ENCODE assay signal across 9 cellular contexts in genomic region chr1:205335692-205336091, GRCh38. TPM values are rescaled to one million over a fixed set of nuclear protein-coding genes. Genes with fewer than 3 reads are reported as not detected.
DNase-seq lines count a peak whose midpoint lies in the region; ATAC-seq and TF ChIP-seq lines count a peak whose summit lies in the region.
"Had no signal": no experiment of that assay in that cellular context is flagged by ENCODE, and none has a peak within 500 bp of the region (broad histone marks: within the 10 kb centered on the region; RNA-seq: fewer than 3 reads in every experiment).

No MANE protein-coding gene starts in this region.

- peak; percentile 78 for DNase-seq in GM10248 (ENCODE audit: extremely low spot score)
- DNase-seq in NCI-H1092 (lab: John Stamatoyannopoulos, UW) = peak; percentile 92
- DNase-seq in activated naive CD4-positive, alpha-beta T cell (lab: John Stamatoyannopoulos, UW) = peak in 3 of 4 experiments; percentile 34 to 72 (median 44)
- peak; percentile 78 for DNase-seq in glomerular visceral epithelial cell (ENCODE audit: extremely low spot score)
- DNase-seq in progenitor cell of endocrine pancreas (ENCODE audit: low spot score, unreplicated experiment) = peak; percentile 82
- DNase-seq in vagina (ENCODE audit: extremely low spot score in 2 of 2) = no peak

- intact Hi-C loops in vagina (cut with DNase I) = no loop called here

- no peaks in the 10 kb centered on the region for H3K4me1 Mint-ChIP-seq in progenitor cell of endocrine pancreas (ENCODE audit: low read depth)

- TF ChIP-seq CTCF in GM10248 (IDR thresholded peaks at IDR 0.05; ENCODE audit: control extremely low read depth, extremely low read depth, low read depth, missing control alignments) (peak; percentile 96), progenitor cell of endocrine pancreas (IDR thresholded peaks at IDR 0.05; ENCODE audit: unreplicated experiment) (peak; percentile 97), vagina (IDR thresholded peaks at IDR 0.05) (peak; percentile 52 to 57 (median 54))

- H3K27ac Mint-ChIP-seq in progenitor cell of endocrine pancreas = no peak overlapping the region

- CTCF ChIA-PET in GM10248 (lab: Yijun Ruan, JAX) = interaction anchor here (0.8 to 41.3 kb wide), 21 partner anchors 10 to 347 kb away, joined by 3 to 1591 read pairs (median 6); partner anchors contain the start of genes KLHDC8A and NUAK2

- no peak for TF ChIP-seq POLR2A in vagina (IDR thresholded peaks at IDR 0.05)

- POLR2A ChIA-PET in GM10248 (lab: Yijun Ruan, JAX) = no interaction called here

- no peak overlapping the region for H3K27ac ChIP-seq in vagina
- H3K27ac ChIP-seq: epithelial cell of prostate had no signal

- ATAC-seq in SK-N-SH treated with all-trans-retinoic acid at 6 μM for 48 hours = peak; percentile 98
- no peak for ATAC-seq in GM19023 (IDR thresholded peaks at IDR 0.05; ENCODE audit: unreplicated experiment)

- no peaks in the 10 kb centered on the region for H3K36me3 ChIP-seq in vagina

- no peak overlapping the region for H3K4me3 Mint-ChIP-seq in progenitor cell of endocrine pancreas (ENCODE audit: low read depth)

- H3K9me3 ChIP-seq in vagina = no peaks in the 10 kb centered on the region

- H3K9me3 Mint-ChIP-seq in progenitor cell of endocrine pancreas (ENCODE audit: low read depth) = no peaks in the 10 kb centered on the region

- H3K4me3 ChIP-seq in vagina = no peak overlapping the region

- no peaks in the 10 kb centered on the region for H3K36me3 Mint-ChIP-seq in progenitor cell of endocrine pancreas (ENCODE audit: insufficient read depth)

- H3K27me3 ChIP-seq in vagina = no peaks in the 10 kb centered on the region

- H3K4me1 ChIP-seq in vagina = no peaks in the 10 kb centered on the region

- H3K27me3 Mint-ChIP-seq in progenitor cell of endocrine pancreas = peaks cover 56% of the 10 kb centered on the region

TF ChIP-seq in SK-N-SH treated with all-trans-retinoic acid at 6 μM for 48 hours, 23 proteins besides CTCF, POLR2A, EP300 and RAD21:
- TF ChIP-seq GLIS3 (CRISPR knock-in tag; IDR thresholded peaks at IDR 0.05) = no peak
- TF ChIP-seq RARB (CRISPR knock-in tag; IDR thresholded peaks at IDR 0.05) = no peak
- no peak for TF ChIP-seq CSDC2 (CRISPR knock-in tag; IDR thresholded peaks at IDR 0.05)
- TF ChIP-seq ZNF8 (CRISPR knock-in tag; IDR thresholded peaks at IDR 0.05) = no peak
- TF ChIP-seq ZFP3 (CRISPR knock-in tag; IDR thresholded peaks at IDR 0.05) = no peak
- TF ChIP-seq ESRRG (CRISPR knock-in tag; IDR thresholded peaks at IDR 0.05) = no peak
- no peak for TF ChIP-seq TCF4 (CRISPR knock-in tag; IDR thresholded peaks at IDR 0.05; ENCODE audit: borderline replicate concordance)
- TF ChIP-seq CREB5 (CRISPR knock-in tag; IDR thresholded peaks at IDR 0.05; ENCODE audit: low read depth) = no peak
- no peak for TF ChIP-seq POU6F1 (CRISPR knock-in tag; IDR thresholded peaks at IDR 0.05; ENCODE audit: borderline replicate concordance, low read depth)
- TF ChIP-seq SNAI2 (CRISPR knock-in tag; IDR thresholded peaks at IDR 0.05) = no peak
- no peak for TF ChIP-seq ISL1 (CRISPR knock-in tag; IDR thresholded peaks at IDR 0.05)
- TF ChIP-seq ZNF565 (CRISPR knock-in tag; conservative IDR thresholded peaks at IDR 0.05; ENCODE audit: low read depth) = no peak
- TF ChIP-seq ZC3H10 (CRISPR knock-in tag; IDR thresholded peaks at IDR 0.05) = no peak

RNA-seq across cellular contexts. Expression of gene NUAK2, which starts 14.1 kb away (rescaled TPM):
- total RNA-seq in progenitor cell of endocrine pancreas (4.5 and 5.6 TPM in 2 replicates), vagina (49.6 TPM)

RNA-seq across cellular contexts. Expression of gene KLHDC8A, which starts 21.0 kb away (rescaled TPM):
- total RNA-seq in progenitor cell of endocrine pancreas (0.18 and 0.36 TPM in 2 replicates), vagina (not detected)

Comparison
In these comparisons a context has a peak if more than half of its experiments do, and no peak if none do; other contexts are left out.
1. DNase-seq: peak in GM10248 (single experiment), NCI-H1092 (single experiment), activated naive CD4-positive, alpha-beta T cell (3 of 4), glomerular visceral epithelial cell (single experiment) and progenitor cell of endocrine pancreas (single experiment); none in vagina (0 of 2).
2. Peak in every context shown above with its lines, with median percentiles within 50 percentile points of each other: CTCF ChIP-seq.